Comparison of ENCODE assay signal across 16 cellular contexts in the genomic region with DNA sequence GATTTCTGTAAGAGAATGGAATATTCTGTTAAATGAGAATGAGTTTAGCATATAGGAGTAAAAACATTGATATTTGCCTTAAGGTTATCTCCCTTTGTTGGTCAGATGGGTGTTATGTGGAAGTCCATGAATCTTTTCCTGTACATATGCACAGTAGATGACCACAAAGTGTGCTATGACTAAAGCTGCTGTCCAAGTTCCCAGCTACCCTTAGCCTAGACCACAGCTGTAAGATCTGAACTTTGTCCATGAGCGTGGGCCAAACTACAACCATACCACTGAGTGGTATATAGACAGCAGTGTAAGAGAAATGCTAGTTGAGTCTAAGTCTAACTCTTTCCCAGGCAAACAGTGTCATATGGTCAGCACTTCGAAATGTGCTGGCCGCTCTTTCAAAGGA. TPM values are rescaled to one million over a fixed set of nuclear protein-coding genes. Genes with fewer than 3 reads are reported as not detected.
"Had no signal": no experiment of that assay in that cellular context is flagged by ENCODE, and none has a peak within 500 bp of the region (broad histone marks: within the 10 kb centered on the region; RNA-seq: fewer than 3 reads in every experiment).

No MANE protein-coding gene starts in this region.

- H3K4me3 Mint-ChIP-seq: activated CD4-positive, alpha-beta T cell treated with anti-CD3 and anti-CD28 coated beads, Interleukin-2, amount 10 ng/mL, durations not matched to agents 24 days and 14 days; activated naive CD4-positive, alpha-beta T cell treated with anti-CD3 and anti-CD28 coated beads for 36 hours; activated T-helper 1 cell treated with anti-CD3 and anti-CD28 coated beads, Interleukin-12 subunit alpha, Interleukin-12 subunit beta, Interleukin-2, Interleukin-4 antibody, amounts not matched to agents 30 ng/mL and 10 ng/mL and 1 ng/mL, durations not matched to agents 14 hours and 24 hours and 36 hours; brain; mesothelial cell of epicardium; neural crest cell; T-cell; WTC11 had no signal

- H3K27me3 Mint-ChIP-seq: activated CD4-positive, alpha-beta T cell treated with anti-CD3 and anti-CD28 coated beads, Interleukin-2, amount 10 ng/mL, durations not matched to agents 24 days and 14 days; T-cell had no signal

- FAIRE-seq: endometrium had no signal

- H3K27ac ChIP-seq: esophagus muscularis mucosa, ovary, skin epidermis, transverse colon had no signal

- H3K36me3 ChIP-seq: ovary had no signal

- H3K4me1 Mint-ChIP-seq: T-cell, WTC11 had no signal

- DNase-seq: activated CD4-positive, alpha-beta T cell treated with anti-CD3 and anti-CD28 coated beads, Interleukin-2, amount 10 ng/mL, durations not matched to agents 24 days and 14 days; activated naive CD4-positive, alpha-beta T cell treated with anti-CD3 and anti-CD28 coated beads for 36 hours; dorsolateral prefrontal cortex; kidney glomerular epithelial cell; ovary; T-cell; transverse colon had no signal

- H3K9me3 Mint-ChIP-seq: activated CD4-positive, alpha-beta T cell treated with anti-CD3 and anti-CD28 coated beads, Interleukin-2, amount 10 ng/mL, durations not matched to agents 24 days and 14 days; activated naive CD4-positive, alpha-beta T cell treated with anti-CD3 and anti-CD28 coated beads for 36 hours; activated T-helper 1 cell treated with anti-CD3 and anti-CD28 coated beads, Interleukin-12 subunit alpha, Interleukin-12 subunit beta, Interleukin-2, Interleukin-4 antibody, amounts not matched to agents 30 ng/mL and 10 ng/mL and 1 ng/mL, durations not matched to agents 14 hours and 24 hours and 36 hours; brain; mesothelial cell of epicardium; neural crest cell; WTC11 had no signal

- H3K9me3 ChIP-seq: esophagus muscularis mucosa, ovary, transverse colon had no signal

- ATAC-seq: T-cell, WTC11 had no signal

- H3K27me3 ChIP-seq: dorsolateral prefrontal cortex, esophagus muscularis mucosa, ovary, transverse colon had no signal

- H3K27ac Mint-ChIP-seq: activated CD4-positive, alpha-beta T cell treated with anti-CD3 and anti-CD28 coated beads, Interleukin-2, amount 10 ng/mL, durations not matched to agents 24 days and 14 days; activated naive CD4-positive, alpha-beta T cell treated with anti-CD3 and anti-CD28 coated beads for 36 hours; activated T-helper 1 cell treated with anti-CD3 and anti-CD28 coated beads, Interleukin-12 subunit alpha, Interleukin-12 subunit beta, Interleukin-2, Interleukin-4 antibody, amounts not matched to agents 30 ng/mL and 10 ng/mL and 1 ng/mL, durations not matched to agents 14 hours and 24 hours and 36 hours; brain; mesothelial cell of epicardium; T-cell; WTC11 had no signal

- H3K4me3 ChIP-seq: dorsolateral prefrontal cortex, esophagus muscularis mucosa, ovary, skin epidermis, transverse colon had no signal

RNA-seq across cellular contexts. Expression of gene CD180, which starts 48.8 kb away (rescaled TPM):
- total RNA-seq: activated naive CD4-positive, alpha-beta T cell treated with anti-CD3 and anti-CD28 coated beads for 36 hours; chondrocyte; mesothelial cell of epicardium; neural crest cell; WTC11 had no signal
